ENCODE assay signal across 8 cellular contexts in genomic region chr19:48255376-48256303, GRCh38.
DNase-seq lines count a peak whose midpoint lies in the region; ATAC-seq and FAIRE-seq lines count a peak whose summit lies in the region.

Gene CARD8 (minus strand): TSS chr19:48255912. CDS start chr19:48241020, 14,892 bp downstream.

- peak; percentile 39 for ATAC-seq in GM18861 (IDR thresholded peaks at IDR 0.05; ENCODE audit: unreplicated experiment)
- ATAC-seq in HG03175 (IDR thresholded peaks at IDR 0.05; ENCODE audit: unreplicated experiment), result peak; percentile 74
- peak; percentile 78 to 85 for ATAC-seq in activated CD4-positive, CD25-positive, alpha-beta regulatory T cell treated with anti-CD3 and anti-CD28 coated beads, Interleukin-2, amount 50 U/mL, for 24 hours

- FAIRE-seq in A204.1 (lab: Jason Lieb, UNC), result peak; percentile 96

- DNase-seq in NCI-H446 (lab: John Stamatoyannopoulos, UW) (peak; percentile 90 to 91), cerebellar nuclear complex (lab: John Stamatoyannopoulos, UW) (peak; percentile 21 to 61), islet precursor cell (peak; percentile 91)
- DNase-seq in stimulated activated CD4-positive, alpha-beta T cell treated with anti-CD3 and anti-CD28 coated beads, Interleukin-12 subunit alpha, Interleukin-12 subunit beta, amount 100 ng/mL, for 4 hours, result peak; percentile 65

Comparison
In these comparisons a context has a peak if more than half of its experiments do, and no peak if none do; other contexts are left out.
1. Peak in every context shown above with its lines: DNase-seq and ATAC-seq.
2. DNase-seq: peak in every context shown above with its lines; median percentile 91 in islet precursor cell; 90 in NCI-H446; 65 in stimulated activated CD4-positive, alpha-beta T cell treated with anti-CD3 and anti-CD28 coated beads, Interleukin-12 subunit alpha, Interleukin-12 subunit beta, amount 100 ng/mL, for 4 hours; 41 in cerebellar nuclear complex.